8 cellular contexts compared by ENCODE assay signal in the genomic region with DNA sequence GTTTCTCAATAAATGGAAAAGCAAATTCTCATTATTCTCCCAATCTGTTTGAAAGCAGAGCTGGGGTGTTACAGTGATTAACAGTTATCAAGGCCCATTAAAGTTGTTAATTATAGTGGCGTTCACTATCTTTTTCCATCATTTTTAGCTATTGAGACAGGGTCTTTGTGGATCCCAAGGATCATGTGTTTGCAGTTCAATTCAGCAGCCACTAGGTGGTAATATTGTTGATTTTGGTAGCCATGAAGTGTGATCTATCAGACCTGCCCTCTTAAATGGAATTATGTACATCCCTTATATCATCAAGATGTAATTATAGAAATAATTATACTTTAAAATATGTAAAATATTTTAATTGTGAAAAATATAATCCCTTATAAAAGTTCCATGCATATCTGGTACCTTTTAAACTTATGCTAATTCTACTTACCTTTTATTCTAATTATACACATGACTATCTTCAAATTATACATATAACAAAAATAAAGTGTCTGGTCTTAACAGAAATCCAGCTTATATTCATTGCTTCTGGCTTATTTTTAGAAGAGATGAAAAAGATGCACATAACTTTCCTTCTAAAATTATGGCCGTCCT.
A peak's percentile ranks its signal among the peaks of the same experiment; 100 is the strongest.
DNase-seq lines count a peak whose midpoint lies in the region; ATAC-seq and TF ChIP-seq lines count a peak whose summit lies in the region.

No MANE protein-coding gene starts in this region.

- no peak overlapping the region for H3K4me3 Mint-ChIP-seq in osteocyte (ENCODE audit: unreplicated experiment)
- H3K4me3 Mint-ChIP-seq in activated naive CD8-positive, alpha-beta T cell treated with anti-CD3 and anti-CD28 coated beads, Interleukin-2, amount 50 U/mL, for 24 hours: no peak overlapping the region

- peaks cover 15% of the 10 kb centered on the region for H3K4me1 Mint-ChIP-seq in osteocyte (ENCODE audit: unreplicated experiment)
- H3K4me1 Mint-ChIP-seq in activated naive CD8-positive, alpha-beta T cell treated with anti-CD3 and anti-CD28 coated beads, Interleukin-2, amount 50 U/mL, for 24 hours: no peaks in the 10 kb centered on the region

- no peaks in the 10 kb centered on the region for H3K27me3 Mint-ChIP-seq in osteocyte (ENCODE audit: unreplicated experiment)
- peaks cover 2% of the 10 kb centered on the region for H3K27me3 Mint-ChIP-seq in activated naive CD8-positive, alpha-beta T cell treated with anti-CD3 and anti-CD28 coated beads, Interleukin-2, amount 50 U/mL, for 24 hours

- ATAC-seq in mucosa of descending colon (no peak), HG03025 (IDR thresholded peaks at IDR 0.05; ENCODE audit: low FRiP score, unreplicated experiment) (no peak)
- ATAC-seq in activated naive CD8-positive, alpha-beta T cell treated with anti-CD3 and anti-CD28 coated beads, Interleukin-2, amount 50 U/mL, for 24 hours: no peak

- no peaks in the 10 kb centered on the region for H3K4me1 ChIP-seq in mucosa of descending colon (ENCODE audit: low read depth)

- no peaks in the 10 kb centered on the region for H3K9me3 Mint-ChIP-seq in osteocyte (ENCODE audit: unreplicated experiment)
- H3K9me3 Mint-ChIP-seq in activated naive CD8-positive, alpha-beta T cell treated with anti-CD3 and anti-CD28 coated beads, Interleukin-2, amount 50 U/mL, for 24 hours: no peaks in the 10 kb centered on the region

- no peak overlapping the region for H3K27ac Mint-ChIP-seq in osteocyte (ENCODE audit: unreplicated experiment)
- H3K27ac Mint-ChIP-seq in activated naive CD8-positive, alpha-beta T cell treated with anti-CD3 and anti-CD28 coated beads, Interleukin-2, amount 50 U/mL, for 24 hours: no peak overlapping the region

- peak; percentile 49; the same call in 1 of the 2 replicates for TF ChIP-seq CTCF in GM12874 (IDR thresholded peaks at IDR 0.05; ENCODE audit: insufficient read depth, low read depth, low read length)
- TF ChIP-seq CTCF in osteocyte (IDR thresholded peaks at IDR 0.05): peak; percentile 73
- no peak for TF ChIP-seq CTCF in mucosa of descending colon (IDR thresholded peaks at IDR 0.05)

- H3K4me3 ChIP-seq in mucosa of descending colon: no peak overlapping the region

- DNase-seq in NCI-H2081 treated with DMSO at 0.1 percent for 48 hours (lab: John Stamatoyannopoulos, UW) (peak; percentile 54), cerebellar cortex (ENCODE audit: low spot score) (peak; percentile 4), osteocyte (ENCODE audit: extremely low spot score, unreplicated experiment) (no peak), mucosa of descending colon (no peak), NCI-H146 (lab: John Stamatoyannopoulos, UW) (no peak)
- DNase-seq in activated naive CD8-positive, alpha-beta T cell treated with anti-CD3 and anti-CD28 coated beads, Interleukin-2, amount 50 U/mL, for 24 hours: no peak

- intact Hi-C loops in mucosa of descending colon (cut with DNase I, micrococcal nuclease): loop anchor here (5.0 to 10.0 kb wide), 2 partner anchors 101 to 187 kb away; no protein-coding TSS in a partner anchor

- no peaks in the 10 kb centered on the region for H3K36me3 ChIP-seq in mucosa of descending colon (ENCODE audit: low read depth)

- no peaks in the 10 kb centered on the region for H3K9me3 ChIP-seq in mucosa of descending colon

- H3K36me3 Mint-ChIP-seq in osteocyte (ENCODE audit: unreplicated experiment): no peaks in the 10 kb centered on the region
- H3K36me3 Mint-ChIP-seq in activated naive CD8-positive, alpha-beta T cell treated with anti-CD3 and anti-CD28 coated beads, Interleukin-2, amount 50 U/mL, for 24 hours (ENCODE audit: low read depth): no peaks in the 10 kb centered on the region

Comparison
In these comparisons a context has a peak if more than half of its experiments do, and no peak if none do; other contexts are left out.
1. DNase-seq: peak in NCI-H2081 treated with DMSO at 0.1 percent for 48 hours (single experiment) and cerebellar cortex (single experiment); none in osteocyte (single experiment), mucosa of descending colon (0 of 3), NCI-H146 (single experiment) and activated naive CD8-positive, alpha-beta T cell treated with anti-CD3 and anti-CD28 coated beads, Interleukin-2, amount 50 U/mL, for 24 hours (single experiment).